Comparison of ENCODE assay signal across 16 cellular contexts in the genomic region with DNA sequence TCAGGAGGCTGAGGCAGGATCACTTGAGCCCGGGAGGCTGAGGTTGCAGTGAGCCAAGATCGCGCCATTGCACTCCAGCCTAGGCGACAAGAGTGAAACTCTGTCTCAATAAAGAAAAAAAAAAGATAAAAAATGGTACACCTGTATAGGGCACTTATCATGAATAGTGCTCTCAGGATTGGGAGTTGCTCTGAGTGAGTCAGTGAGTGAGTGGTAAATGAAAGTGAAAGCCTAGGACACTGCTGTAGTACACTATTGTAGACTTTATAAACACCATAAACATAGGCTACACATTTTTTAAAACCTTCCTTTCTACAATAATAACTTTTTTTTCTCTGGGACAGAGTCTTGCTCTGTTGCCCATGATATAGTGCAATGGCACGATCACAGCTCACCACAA. TPM values are rescaled to one million over a fixed set of nuclear protein-coding genes. Genes with fewer than 3 reads are reported as not detected.
DNase-seq lines count a peak whose midpoint lies in the region; ATAC-seq, FAIRE-seq and TF ChIP-seq lines count a peak whose summit lies in the region.
"Had no signal": no experiment of that assay in that cellular context is flagged by ENCODE, and none has a peak within 500 bp of the region (broad histone marks: within the 10 kb centered on the region; RNA-seq: fewer than 3 reads in every experiment).

No MANE protein-coding gene starts in this region.

- no peak overlapping the region for H3K4me3 Mint-ChIP-seq in T-helper 17 cell

- H3K27me3 Mint-ChIP-seq in T-helper 17 cell: no peaks in the 10 kb centered on the region

- H3K36me3 Mint-ChIP-seq in T-helper 17 cell (ENCODE audit: low read depth): peaks cover 3% of the 10 kb centered on the region

- H3K4me2 ChIP-seq in mesenchymal stem cell (ENCODE audit: low read length, poor library complexity, severe bottlenecking): no peak overlapping the region

- H3K9me3 ChIP-seq in T-helper 17 cell (ENCODE audit: control insufficient read depth, low read length, poor library complexity, severe bottlenecking) (no peaks in the 10 kb centered on the region), mesenchymal stem cell (ENCODE audit: control insufficient read depth, low read length) (no peaks in the 10 kb centered on the region)
- H3K9me3 ChIP-seq: HAP-1, left ventricle myocardium inferior, spleen, thoracic aorta had no signal

- TF ChIP-seq CTCF in D721Med (IDR thresholded peaks at IDR 0.05; ENCODE audit: insufficient read depth, missing control alignments): no peak

- H3K18ac ChIP-seq in mesenchymal stem cell (ENCODE audit: low read depth in 1 of 2, low read length in 2 of 2): no peak overlapping the region

- H2BK12ac ChIP-seq in mesenchymal stem cell (ENCODE audit: low read length in 2 of 2): no peak overlapping the region

- no peaks in the 10 kb centered on the region for H3K4me1 ChIP-seq in mesenchymal stem cell (ENCODE audit: control insufficient read depth, insufficient read depth, low read depth, low read length)
- H3K4me1 ChIP-seq: HAP-1, left ventricle myocardium inferior, spleen had no signal

- WGBS in mesenchymal stem cell: 100% methylated on average over 1 of the region's 5 CpGs

- H3K4ac ChIP-seq in mesenchymal stem cell (ENCODE audit: low read depth in 1 of 2, low read length in 2 of 2): no peak overlapping the region

- H2AK5ac ChIP-seq in mesenchymal stem cell (ENCODE audit: low read length, severe bottlenecking): no peak overlapping the region

- peaks cover 21% of the 10 kb centered on the region for H3K79me1 ChIP-seq in mesenchymal stem cell (replicated peaks; ENCODE audit: low read length, poor library complexity, severe bottlenecking)

- H4K8ac ChIP-seq in mesenchymal stem cell (ENCODE audit: low read length): no peak overlapping the region

- H3K36me3 ChIP-seq in mesenchymal stem cell (ENCODE audit: control insufficient read depth in 1 of 2, insufficient read depth in 2 of 2, low read depth in 1 of 2, low read length in 2 of 2): peaks cover 0 to 49% of the 10 kb centered on the region in 2 experiments
- H3K36me3 ChIP-seq: thoracic aorta had no signal

- H2BK120ac ChIP-seq in mesenchymal stem cell (ENCODE audit: low read depth, low read length): no peak overlapping the region

- no peaks in the 10 kb centered on the region for H3K27me3 ChIP-seq in mesenchymal stem cell (ENCODE audit: control insufficient read depth in 1 of 2, insufficient read depth in 1 of 2, low read length in 2 of 2)
- H3K27me3 ChIP-seq: spleen had no signal

- no peak overlapping the region for H2AFZ ChIP-seq in mesenchymal stem cell (ENCODE audit: low read depth, low read length)

- no peak for FAIRE-seq in D721Med (lab: Jason Lieb, UNC)

- no peak overlapping the region for H2BK15ac ChIP-seq in mesenchymal stem cell (ENCODE audit: low read depth, poor library complexity, severe bottlenecking)

- DNase-seq in T-helper 17 cell (no peak), mesenchymal stem cell (peak; percentile 30), RKO (ENCODE audit: low spot score) (no peak), D721Med (ENCODE audit: insufficient read length, low spot score) (no peak), UCSD-AML1 (lab: John Stamatoyannopoulos, UW; ENCODE audit: unreplicated experiment) (no peak)
- DNase-seq: activated naive CD4-positive, alpha-beta T cell; cerebellar nuclear complex; erythroblast; left ventricle myocardium inferior; NCI-H1048; spleen; SW 1271 had no signal

- peaks cover 22% of the 10 kb centered on the region for H3K4me1 Mint-ChIP-seq in T-helper 17 cell

- H2BK5ac ChIP-seq in mesenchymal stem cell (ENCODE audit: low read depth, low read length, poor library complexity, severe bottlenecking): no peak overlapping the region

- H3K4me3 ChIP-seq in mesenchymal stem cell (ENCODE audit: insufficient read depth in 1 of 2, low read depth in 1 of 2, low read length in 2 of 2): no peak overlapping the region
- H3K4me3 ChIP-seq: HAP-1, left ventricle myocardium inferior, spleen, thoracic aorta had no signal

- no peak overlapping the region for H3K14ac ChIP-seq in mesenchymal stem cell (ENCODE audit: low read length in 2 of 2)

- ATAC-seq in GM18517 (IDR thresholded peaks at IDR 0.05; ENCODE audit: unreplicated experiment): peak; percentile 61
- ATAC-seq in GM21576 (IDR thresholded peaks at IDR 0.05; ENCODE audit: unreplicated experiment): peak; percentile 60
- ATAC-seq in T-helper 17 cell: peak; percentile 44

- no peak overlapping the region for H3K27ac ChIP-seq in mesenchymal stem cell (ENCODE audit: low read length, poor library complexity, severe bottlenecking)
- H3K27ac ChIP-seq: left ventricle myocardium inferior, spleen, thoracic aorta had no signal

- no peak overlapping the region for H4K91ac ChIP-seq in mesenchymal stem cell (ENCODE audit: low read length)

- no peak overlapping the region for H3K9ac ChIP-seq in mesenchymal stem cell (ENCODE audit: low read length)

- no peak overlapping the region for H3K27ac Mint-ChIP-seq in T-helper 17 cell

- no peak overlapping the region for H3K23ac ChIP-seq in mesenchymal stem cell (ENCODE audit: low read length in 2 of 2)

RNA-seq across cellular contexts. Expression of gene PHTF1, which starts 16.8 kb away (rescaled TPM):
- total RNA-seq in T-helper 17 cell: 10 to 100 TPM; 14.7 to 17.9 TPM
- 32.2 TPM for polyA plus RNA-seq in mesenchymal stem cell (2013, experiment 1 of 2)
- polyA plus RNA-seq in mesenchymal stem cell (2013, experiment 2 of 2): 33.2 TPM
